Comparison of ENCODE assay signal across 17 cellular contexts in genomic region chr2:216735086-216735485, GRCh38. TPM values are rescaled to one million over a fixed set of nuclear protein-coding genes. Genes with fewer than 3 reads are reported as not detected.
DNase-seq lines count a peak whose midpoint lies in the region; ATAC-seq and TF ChIP-seq lines count a peak whose summit lies in the region.
"Had no signal": no experiment of that assay in that cellular context is flagged by ENCODE, and none has a peak within 500 bp of the region (broad histone marks: within the 10 kb centered on the region; RNA-seq: fewer than 3 reads in every experiment).

No MANE protein-coding gene starts in this region.

- no peaks in the 10 kb centered on the region for H3K27me3 ChIP-seq in uterus

- H3K4me3 Mint-ChIP-seq in stimulated activated memory B cell treated with anti-CD40 and anti-IgM and Interleukin-4, amounts not matched to agents 10 μg/mL and 1 μg/mL and 100 μg/mL, for 72 hours = no peak overlapping the region
- H3K4me3 Mint-ChIP-seq: activated naive CD4-positive, alpha-beta T cell treated with anti-CD3 and anti-CD28 coated beads, Interleukin-2, amount 50 U/mL, for 24 hours; central memory CD8-positive, alpha-beta T cell; naive B cell; stimulated activated naive B cell treated with anti-CD40 and anti-IgM and Interleukin-4, amounts not matched to agents 10 μg/mL and 1 μg/mL and 100 μg/mL, for 72 hours had no signal

- peak; percentile 82 for DNase-seq in NCI-H2171 treated with DMSO at 0.1 percent for 48 hours (lab: John Stamatoyannopoulos, UW)
- peak; percentile 54 for DNase-seq in fibroblast of mammary gland (ENCODE audit: low read depth)
- peak; percentile 68 for DNase-seq in mesenteric fat pad (ENCODE audit: low spot score)
- peak; percentile 45 to 81 for DNase-seq in uterus
- no peak for DNase-seq in DMS53 treated with DMSO at 0.1 percent for 48 hours (lab: John Stamatoyannopoulos, UW; ENCODE audit: unreplicated experiment)
- no peak for DNase-seq in GOT3 (lab: John Stamatoyannopoulos, UW)
- DNase-seq: naive B cell; NCI-H2081 treated with DMSO at 0.1 percent for 48 hours; retina; stimulated activated CD4-positive, alpha-beta T cell treated with anti-CD3 and anti-CD28 coated beads, Interleukin-4, amount 100 ng/mL, for 4 hours; stimulated activated naive B cell treated with anti-CD40 and anti-IgM and Interleukin-4, amounts not matched to agents 10 μg/mL and 1 μg/mL and 100 μg/mL, for 72 hours; WERI-Rb-1 had no signal

- intact Hi-C loops in uterus (cut with DNase I; ENCODE audit: low total_unique reads) = no loop called here

- H3K36me3 Mint-ChIP-seq in stimulated activated memory B cell treated with anti-CD40 and anti-IgM and Interleukin-4, amounts not matched to agents 10 μg/mL and 1 μg/mL and 100 μg/mL, for 72 hours = no peaks in the 10 kb centered on the region
- H3K36me3 Mint-ChIP-seq: activated naive CD4-positive, alpha-beta T cell treated with anti-CD3 and anti-CD28 coated beads, Interleukin-2, amount 50 U/mL, for 24 hours; naive B cell; stimulated activated naive B cell treated with anti-CD40 and anti-IgM and Interleukin-4, amounts not matched to agents 10 μg/mL and 1 μg/mL and 100 μg/mL, for 72 hours had no signal

- ATAC-seq in stimulated activated memory B cell treated with anti-CD40 and anti-IgM and Interleukin-4, amounts not matched to agents 10 μg/mL and 1 μg/mL and 100 μg/mL, for 72 hours = no peak
- ATAC-seq: stimulated activated naive B cell treated with anti-CD40 and anti-IgM and Interleukin-4, amounts not matched to agents 10 μg/mL and 1 μg/mL and 100 μg/mL, for 72 hours had no signal

- peaks cover 23% of the 10 kb centered on the region for H3K27me3 Mint-ChIP-seq in stimulated activated memory B cell treated with anti-CD40 and anti-IgM and Interleukin-4, amounts not matched to agents 10 μg/mL and 1 μg/mL and 100 μg/mL, for 72 hours

- H3K9me3 ChIP-seq in uterus = no peaks in the 10 kb centered on the region

- no peak for TF ChIP-seq CTCF in fibroblast of mammary gland (conservative IDR thresholded peaks at IDR 0.05; ENCODE audit: control insufficient read depth, insufficient read depth, low read depth, low read length)
- TF ChIP-seq CTCF in uterus (IDR thresholded peaks at IDR 0.05) = no peak

- no peak overlapping the region for H3K27ac Mint-ChIP-seq in stimulated activated memory B cell treated with anti-CD40 and anti-IgM and Interleukin-4, amounts not matched to agents 10 μg/mL and 1 μg/mL and 100 μg/mL, for 72 hours
- H3K27ac Mint-ChIP-seq: activated naive CD4-positive, alpha-beta T cell treated with anti-CD3 and anti-CD28 coated beads, Interleukin-2, amount 50 U/mL, for 24 hours; naive B cell; stimulated activated naive B cell treated with anti-CD40 and anti-IgM and Interleukin-4, amounts not matched to agents 10 μg/mL and 1 μg/mL and 100 μg/mL, for 72 hours had no signal

- no peak for TF ChIP-seq POLR2A in uterus (IDR thresholded peaks at IDR 0.05)

- peaks cover 0 to 3% of the 10 kb centered on the region in 2 donors for H3K4me1 ChIP-seq in uterus

- H3K9me3 Mint-ChIP-seq in stimulated activated memory B cell treated with anti-CD40 and anti-IgM and Interleukin-4, amounts not matched to agents 10 μg/mL and 1 μg/mL and 100 μg/mL, for 72 hours = peaks cover 2% of the 10 kb centered on the region
- H3K9me3 Mint-ChIP-seq: activated naive CD4-positive, alpha-beta T cell treated with anti-CD3 and anti-CD28 coated beads, Interleukin-2, amount 50 U/mL, for 24 hours; central memory CD8-positive, alpha-beta T cell; naive B cell; stimulated activated naive B cell treated with anti-CD40 and anti-IgM and Interleukin-4, amounts not matched to agents 10 μg/mL and 1 μg/mL and 100 μg/mL, for 72 hours had no signal

- no peaks in the 10 kb centered on the region for H3K36me3 ChIP-seq in uterus
- H3K36me3 ChIP-seq: WERI-Rb-1 had no signal

- peak overlapping the region; percentile 86 to 92 for H3K27ac ChIP-seq in uterus
- H3K27ac ChIP-seq: epithelial cell of prostate, SK-N-MC, WERI-Rb-1 had no signal

- H3K4me1 Mint-ChIP-seq in stimulated activated memory B cell treated with anti-CD40 and anti-IgM and Interleukin-4, amounts not matched to agents 10 μg/mL and 1 μg/mL and 100 μg/mL, for 72 hours = no peaks in the 10 kb centered on the region
- H3K4me1 Mint-ChIP-seq: activated naive CD4-positive, alpha-beta T cell treated with anti-CD3 and anti-CD28 coated beads, Interleukin-2, amount 50 U/mL, for 24 hours; central memory CD8-positive, alpha-beta T cell; naive B cell; stimulated activated naive B cell treated with anti-CD40 and anti-IgM and Interleukin-4, amounts not matched to agents 10 μg/mL and 1 μg/mL and 100 μg/mL, for 72 hours had no signal

- H3K4me3 ChIP-seq in fibroblast of mammary gland (ENCODE audit: control insufficient read depth, low read depth, low read length) (no peak overlapping the region), uterus (no peak overlapping the region)
- H3K4me3 ChIP-seq: SK-N-MC had no signal

RNA-seq across cellular contexts. Expression of gene IGFBP5, which starts 39.7 kb away (rescaled TPM):
- 497 TPM for total RNA-seq in mesenteric fat pad
- 1,000 to 10,000 TPM in 1 of 4 donors, 100 to 1,000 TPM in 3; 480 to 2,812 (median 618) TPM for total RNA-seq in uterus

Comparison
In these comparisons a context has a peak if more than half of its experiments do, and no peak if none do; other contexts are left out.
1. DNase-seq: peak in NCI-H2171 treated with DMSO at 0.1 percent for 48 hours (single experiment), fibroblast of mammary gland (single experiment), mesenteric fat pad (single experiment) and uterus (2 of 2); none in DMS53 treated with DMSO at 0.1 percent for 48 hours (single experiment) and GOT3 (single experiment).